8 cellular contexts compared by ENCODE assay signal in the genomic region with DNA sequence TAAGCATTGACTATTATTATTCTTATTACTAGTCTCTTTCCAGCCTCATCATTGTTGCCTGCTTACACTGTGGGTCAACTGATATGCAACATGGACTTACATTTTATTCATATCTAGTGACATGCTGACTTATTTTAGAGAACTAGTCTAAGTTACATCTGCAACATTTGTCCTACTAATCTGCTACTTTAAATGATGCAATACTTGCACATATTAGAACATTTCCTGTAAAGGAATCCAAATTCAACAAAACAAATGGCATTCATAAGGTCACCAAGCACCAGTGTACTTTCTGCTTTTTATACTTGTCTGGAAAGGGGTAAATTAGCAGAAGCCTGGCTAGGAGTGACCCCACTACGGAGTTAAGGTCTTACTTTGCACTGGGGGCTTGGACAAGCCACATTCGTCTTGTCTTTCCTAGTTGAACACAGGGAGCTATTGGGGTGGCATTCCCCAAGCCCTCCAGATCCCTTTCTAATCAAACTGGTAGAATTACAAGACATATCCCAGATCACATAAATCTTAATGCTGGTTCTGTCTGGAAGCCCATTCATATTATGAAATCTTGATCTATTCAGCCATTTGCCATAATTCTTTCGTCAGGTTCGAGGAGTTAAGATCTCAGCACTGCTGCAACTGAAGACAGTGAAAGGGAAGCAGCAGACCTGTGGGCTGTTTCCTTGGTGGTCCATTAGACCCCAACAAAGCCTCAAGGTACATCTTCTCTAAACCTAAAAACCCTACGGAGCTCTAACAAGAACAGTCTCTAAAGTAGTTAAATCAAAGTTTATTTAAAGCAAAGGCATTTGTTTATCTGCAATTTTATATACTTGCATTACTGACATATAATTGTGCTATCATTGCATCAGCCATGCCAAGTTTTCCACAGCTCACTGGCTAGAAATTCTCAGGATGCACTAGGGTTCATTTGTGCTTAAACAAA. TPM values are rescaled to one million over a fixed set of nuclear protein-coding genes. Genes with fewer than 3 reads are reported as not detected.
A peak's percentile ranks its signal among the peaks of the same experiment; 100 is the strongest.
DNase-seq lines count a peak whose midpoint lies in the region; ATAC-seq and TF ChIP-seq lines count a peak whose summit lies in the region.

No MANE protein-coding gene starts in this region.

- H3K4me3 Mint-ChIP-seq in CD14-positive monocyte, result peak overlapping the region; percentile 1 to 36

- no peaks in the 10 kb centered on the region for H3K36me3 Mint-ChIP-seq in CD14-positive monocyte

- no peak for ATAC-seq in GM18519 (IDR thresholded peaks at IDR 0.05; ENCODE audit: low FRiP score, unreplicated experiment)

- no peaks in the 10 kb centered on the region for H3K9me3 Mint-ChIP-seq in CD14-positive monocyte

- H3K27ac ChIP-seq in neutrophil (peak overlapping the region; percentile 88), WERI-Rb-1 (no peak overlapping the region)

- H3K9me3 ChIP-seq in neutrophil, result no peaks in the 10 kb centered on the region
- H3K9me3 ChIP-seq in WERI-Rb-1 (ENCODE audit: severe bottlenecking), result peaks cover 4% of the 10 kb centered on the region

- H3K27me3 ChIP-seq in neutrophil, result no peaks in the 10 kb centered on the region
- no peaks in the 10 kb centered on the region for H3K27me3 ChIP-seq in WERI-Rb-1 (ENCODE audit: insufficient read depth, low read depth, severe bottlenecking)

- H3K4me3 ChIP-seq in neutrophil (ENCODE audit: low read depth in 1 of 2, low read length in 1 of 2) (peak overlapping the region; percentile 9 to 38), WERI-Rb-1 (ENCODE audit: low read depth, low read length) (no peak overlapping the region)

- intact Hi-C loops in CD14-positive monocyte (cut with micrococcal nuclease), result loop anchor here (5.0 to 10.0 kb wide), 2 partner anchors 42 to 45 kb away; a partner anchor contains a TSS

- DNase-seq in CD14-positive monocyte (ENCODE audit: low spot score) (no peak), NAMALWA (ENCODE audit: low spot score) (peak; percentile 61), dedifferentiated amniotic fluid mesenchymal stem cell (ENCODE audit: extremely low spot score) (peak; percentile 93), WERI-Rb-1 (no peak), kidney glomerular epithelial cell (lab: John Stamatoyannopoulos, UW) (no peak)
- DNase-seq in stimulated activated CD4-positive, alpha-beta T cell treated with anti-CD3 and anti-CD28 coated beads, Interleukin-4, amount 100 ng/mL, for 4 hours, result no peak

- H3K4me1 ChIP-seq in neutrophil (ENCODE audit: control insufficient read depth in 1 of 2, insufficient read depth in 1 of 2, low read depth in 1 of 2, low read length in 1 of 2), result peaks cover 50 to 59% of the 10 kb centered on the region in 2 experiments

- H3K36me3 ChIP-seq in neutrophil (no peaks in the 10 kb centered on the region), WERI-Rb-1 (no peaks in the 10 kb centered on the region)

- no peaks in the 10 kb centered on the region for H3K27me3 Mint-ChIP-seq in CD14-positive monocyte (ENCODE audit: low read depth in 3 of 3)

- TF ChIP-seq CTCF in CD14-positive monocyte (IDR thresholded peaks at IDR 0.05) (no peak), neutrophil (IDR thresholded peaks at IDR 0.05) (no peak), WERI-Rb-1 (IDR thresholded peaks at IDR 0.05; ENCODE audit: low read depth, low read length) (no peak)

- H3K27ac Mint-ChIP-seq in CD14-positive monocyte, result peak overlapping the region; percentile 82 to 93 (median 90)

- H3K4me1 Mint-ChIP-seq in CD14-positive monocyte, result peaks cover 21% of the 10 kb centered on the region

RNA-seq across cellular contexts. Expression of a gene that starts 49.9 kb away (rescaled TPM):
- 100 to 1,000 TPM; 111 to 163 TPM for polyA plus RNA-seq in CD14-positive monocyte

Comparison
In these comparisons a context has a peak if more than half of its experiments do, and no peak if none do; other contexts are left out.
1. DNase-seq: peak in NAMALWA (single experiment) and dedifferentiated amniotic fluid mesenchymal stem cell (single experiment); none in CD14-positive monocyte (single experiment), WERI-Rb-1 (single experiment), kidney glomerular epithelial cell (single experiment) and stimulated activated CD4-positive, alpha-beta T cell treated with anti-CD3 and anti-CD28 coated beads, Interleukin-4, amount 100 ng/mL, for 4 hours (0 of 2).